In genomic region chr4:22485751-22486150, GRCh38 we compare ENCODE assay signal across 12 cellular contexts. TPM values are rescaled to one million over a fixed set of nuclear protein-coding genes. Genes with fewer than 3 reads are reported as not detected.
DNase-seq lines count a peak whose midpoint lies in the region; ATAC-seq, FAIRE-seq and TF ChIP-seq lines count a peak whose summit lies in the region.
"Had no signal": no experiment of that assay in that cellular context is flagged by ENCODE, and none has a peak within 500 bp of the region (broad histone marks: within the 10 kb centered on the region; RNA-seq: fewer than 3 reads in every experiment).

No MANE protein-coding gene starts in this region.

- no peak for TF ChIP-seq CTCF in bronchial epithelial cell (IDR thresholded peaks at IDR 0.05; ENCODE audit: insufficient read depth, low read length, severe bottlenecking)
- no peak for TF ChIP-seq CTCF in nephron (IDR thresholded peaks at IDR 0.05; ENCODE audit: unreplicated experiment in 3 of 3)

- no peaks in the 10 kb centered on the region for H3K27me3 Mint-ChIP-seq in nephron (ENCODE audit: low read depth)
- H3K27me3 Mint-ChIP-seq: activated naive CD8-positive, alpha-beta T cell had no signal

- H3K9me3 Mint-ChIP-seq in nephron: no peaks in the 10 kb centered on the region

- peak overlapping the region in 2 of 3 experiments; percentile 7 to 19 for H3K4me3 Mint-ChIP-seq in nephron
- H3K4me3 Mint-ChIP-seq: activated naive CD8-positive, alpha-beta T cell had no signal

- in situ Hi-C loops in ACHN (cut with HindIII; ENCODE audit: low pct_ligation_motif_present, low pct_unique_long_range_greater_than_20kb, low sequenced_read_pairs): no loop called here

- H3K4me3 ChIP-seq in bronchial epithelial cell (ENCODE audit: low read depth, low read length): no peak overlapping the region
- H3K4me3 ChIP-seq: SK-N-MC had no signal

- peak overlapping the region; percentile 46 to 83 (median 77) for H3K27ac Mint-ChIP-seq in nephron
- H3K27ac Mint-ChIP-seq: activated naive CD8-positive, alpha-beta T cell had no signal

- peaks cover 22% of the 10 kb centered on the region for H3K36me3 Mint-ChIP-seq in nephron (ENCODE audit: low read depth)
- H3K36me3 Mint-ChIP-seq: activated naive CD8-positive, alpha-beta T cell had no signal

- H3K36me3 ChIP-seq in bronchial epithelial cell (ENCODE audit: control insufficient read depth, insufficient read depth, low read length): no peaks in the 10 kb centered on the region

- DNase-seq in Daoy (ENCODE audit: low read depth) (peak; percentile 47), NCI-H2081 treated with DMSO at 0.1 percent for 48 hours (lab: John Stamatoyannopoulos, UW) (peak; percentile 50), bronchial epithelial cell (ENCODE audit: low read depth) (peak; percentile 51), ACHN (no peak), iPS-NIHi11 (ENCODE audit: low spot score) (no peak), cardiac septum (ENCODE audit: low spot score) (no peak)
- DNase-seq: activated CD4-positive, alpha-beta T cell treated with anti-CD3 and anti-CD28 coated beads for 4 hours; GDM1 had no signal

- intact Hi-C loops in cardiac septum (cut with DNase I): no loop called here

- H3K27me3 ChIP-seq in bronchial epithelial cell (ENCODE audit: control insufficient read depth, insufficient read depth, low read length): no peaks in the 10 kb centered on the region

- peaks cover 78% of the 10 kb centered on the region for H3K4me1 Mint-ChIP-seq in nephron

- ATAC-seq in GM19328 (IDR thresholded peaks at IDR 0.05; ENCODE audit: unreplicated experiment): no peak

- FAIRE-seq in bronchial epithelial cell (lab: Jason Lieb, UNC): no peak

RNA-seq across cellular contexts. Expression of gene ADGRA3, which starts 30.1 kb away (rescaled TPM):
- 13.6 and 19.4 TPM in 2 replicates for total RNA-seq in Daoy (2014; rRNA removed; shearing (Covaris generic))
- 24.2 and 34.2 TPM in 2 replicates for total RNA-seq in bronchial epithelial cell
- 23.3 TPM for total RNA-seq in cardiac septum

Comparison
In these comparisons a context has a peak if more than half of its experiments do, and no peak if none do; other contexts are left out.
1. DNase-seq: peak in Daoy (single experiment), NCI-H2081 treated with DMSO at 0.1 percent for 48 hours (single experiment) and bronchial epithelial cell (single experiment); none in ACHN (single experiment), iPS-NIHi11 (single experiment) and cardiac septum (single experiment).